1 cellular context compared by ENCODE assay signal in the genomic region with DNA sequence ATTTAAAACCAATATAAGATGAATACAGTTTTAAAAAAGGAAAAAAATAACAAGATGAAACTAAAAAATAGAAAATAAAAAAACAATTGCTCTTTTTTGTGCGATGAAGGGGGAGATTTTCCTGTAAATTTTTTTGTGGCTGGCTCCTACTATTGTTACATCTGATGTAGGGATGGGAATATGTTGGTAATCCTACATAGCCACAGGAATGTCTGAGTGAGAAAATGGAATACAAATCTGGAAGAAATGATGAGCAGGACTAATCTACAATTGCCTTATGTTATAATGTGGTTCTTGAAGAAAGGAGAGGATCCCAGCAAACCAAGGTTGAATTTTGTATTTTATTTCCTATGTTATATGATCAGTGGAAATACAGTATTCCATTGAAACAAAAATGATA.
TF ChIP-seq lines count a peak whose summit lies in the region.

No MANE protein-coding gene starts in this region.

TF ChIP-seq in IMR-90, 13 proteins besides CTCF, POLR2A, EP300 and RAD21:
- no peak for TF ChIP-seq BHLHE40 (IDR thresholded peaks at IDR 0.05; ENCODE audit: low read depth, low read length)
